16 cellular contexts compared by ENCODE assay signal in the genomic region with DNA sequence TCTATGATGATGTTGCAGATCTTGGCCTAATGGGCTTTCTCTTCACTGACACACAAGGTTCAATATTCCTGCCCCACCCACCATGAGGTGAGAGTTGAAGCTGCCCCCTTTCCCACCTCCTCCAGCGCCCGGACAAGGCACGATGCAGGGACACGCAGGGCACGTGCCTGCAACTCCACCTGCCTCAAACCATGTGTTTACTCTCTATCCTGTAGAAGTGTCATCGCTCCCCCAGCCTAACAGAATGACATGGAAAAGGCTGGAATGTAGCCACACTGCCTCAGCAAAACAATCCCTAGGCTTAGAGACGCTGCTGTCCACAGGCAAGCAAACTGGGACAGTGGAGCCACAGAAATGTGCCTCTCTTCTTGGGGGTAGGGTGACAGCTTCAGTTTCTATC.
"Had no signal": no experiment of that assay in that cellular context is flagged by ENCODE, and none has a peak within 500 bp of the region (broad histone marks: within the 10 kb centered on the region; RNA-seq: fewer than 3 reads in every experiment).

No MANE protein-coding gene starts in this region.

- H3K27ac ChIP-seq: epithelial cell of prostate, thyroid gland had no signal

- H3K9me3 ChIP-seq: thyroid gland had no signal

- H3K9me3 Mint-ChIP-seq: activated CD4-positive, alpha-beta memory T cell treated with anti-CD3 and anti-CD28 coated beads, Interleukin-2, amount 10 ng/mL, durations not matched to agents 7 days and 5 days; dendritic cell treated with granulocyte-macrophage colony-stimulating factor and Interleukin-4, amounts not matched to agents 40 ng/mL and 50 ng/mL, for 4 days; effector memory CD8-positive, alpha-beta T cell; naive thymus-derived CD8-positive, alpha-beta T cell; stimulated activated memory B cell treated with anti-CD40 and anti-IgM and Interleukin-4, amounts not matched to agents 10 μg/mL and 1 μg/mL and 100 μg/mL, for 72 hours had no signal

- H3K36me3 Mint-ChIP-seq: naive thymus-derived CD8-positive, alpha-beta T cell; stimulated activated memory B cell treated with anti-CD40 and anti-IgM and Interleukin-4, amounts not matched to agents 10 μg/mL and 1 μg/mL and 100 μg/mL, for 72 hours had no signal

- H3K27me3 ChIP-seq: thyroid gland had no signal

- H3K4me3 ChIP-seq: lung, thyroid gland had no signal

- H3K27me3 Mint-ChIP-seq: effector memory CD8-positive, alpha-beta T cell; naive thymus-derived CD8-positive, alpha-beta T cell had no signal

- FAIRE-seq: frontal cortex, urothelium cell line had no signal

- ATAC-seq: effector memory CD8-positive, alpha-beta T cell; naive thymus-derived CD8-positive, alpha-beta T cell; stimulated activated memory B cell treated with anti-CD40 and anti-IgM and Interleukin-4, amounts not matched to agents 10 μg/mL and 1 μg/mL and 100 μg/mL, for 72 hours had no signal

- H3K4me1 ChIP-seq: thyroid gland had no signal

- H3K36me3 ChIP-seq: thyroid gland had no signal

- DNase-seq: activated CD4-positive, alpha-beta memory T cell treated with anti-CD3 and anti-CD28 coated beads, Interleukin-2, amount 10 ng/mL, durations not matched to agents 7 days and 5 days; activated naive CD4-positive, alpha-beta T cell treated with Interleukin-2 at 50 U/mL for 16 hours; activated T-cell treated with anti-CD3 and anti-CD28 coated beads, Interleukin-2, amount 50 U/mL, for 48 hours; cerebellar nuclear complex; effector memory CD8-positive, alpha-beta T cell; left cardiac atrium; naive thymus-derived CD8-positive, alpha-beta T cell; nucleus accumbens; stimulated activated CD4-positive, alpha-beta T cell treated with anti-CD3 and anti-CD28 coated beads, Interleukin-2, amount 100 ng/mL, for 48 hours; thyroid gland had no signal

- H3K4me3 Mint-ChIP-seq: activated CD4-positive, alpha-beta memory T cell treated with anti-CD3 and anti-CD28 coated beads, Interleukin-2, amount 10 ng/mL, durations not matched to agents 7 days and 5 days; dendritic cell treated with granulocyte-macrophage colony-stimulating factor and Interleukin-4, amounts not matched to agents 40 ng/mL and 50 ng/mL, for 4 days; effector memory CD8-positive, alpha-beta T cell; naive thymus-derived CD8-positive, alpha-beta T cell; stimulated activated memory B cell treated with anti-CD40 and anti-IgM and Interleukin-4, amounts not matched to agents 10 μg/mL and 1 μg/mL and 100 μg/mL, for 72 hours had no signal

- H3K27ac Mint-ChIP-seq: activated CD4-positive, alpha-beta memory T cell treated with anti-CD3 and anti-CD28 coated beads, Interleukin-2, amount 10 ng/mL, durations not matched to agents 7 days and 5 days; dendritic cell treated with granulocyte-macrophage colony-stimulating factor and Interleukin-4, amounts not matched to agents 40 ng/mL and 50 ng/mL, for 4 days; stimulated activated memory B cell treated with anti-CD40 and anti-IgM and Interleukin-4, amounts not matched to agents 10 μg/mL and 1 μg/mL and 100 μg/mL, for 72 hours had no signal

- H3K4me1 Mint-ChIP-seq: activated CD4-positive, alpha-beta memory T cell treated with anti-CD3 and anti-CD28 coated beads, Interleukin-2, amount 10 ng/mL, durations not matched to agents 7 days and 5 days; stimulated activated memory B cell treated with anti-CD40 and anti-IgM and Interleukin-4, amounts not matched to agents 10 μg/mL and 1 μg/mL and 100 μg/mL, for 72 hours had no signal
